1 cellular context compared by ENCODE assay signal in genomic region chr16:50273382-50273690, GRCh38.
TF ChIP-seq lines count a peak whose summit lies in the region.

No MANE protein-coding gene starts in this region.

TF ChIP-seq in GM23338, 12 proteins besides CTCF, POLR2A, EP300 and RAD21:
- TF ChIP-seq ZNF462 (CRISPR knock-in tag; IDR thresholded peaks at IDR 0.05) (no peak), ZNF114 (CRISPR knock-in tag; IDR thresholded peaks at IDR 0.05) (no peak), EZH2phosphoT487 (IDR thresholded peaks at IDR 0.05; ENCODE audit: unreplicated experiment) (no peak), POLR2AphosphoS5 (IDR thresholded peaks at IDR 0.05; ENCODE audit: low read depth) (no peak), REST (IDR thresholded peaks at IDR 0.05; ENCODE audit: unreplicated experiment) (no peak), ZNF331 (CRISPR knock-in tag; IDR thresholded peaks at IDR 0.05; ENCODE audit: low read depth) (no peak), JUNB (IDR thresholded peaks at IDR 0.05; ENCODE audit: unreplicated experiment) (no peak), EZH2 (IDR thresholded peaks at IDR 0.05; ENCODE audit: low read depth, unreplicated experiment) (no peak), NANOG (IDR thresholded peaks at IDR 0.05; ENCODE audit: borderline replicate concordance) (no peak), CREB1 (CRISPR knock-in tag; IDR thresholded peaks at IDR 0.05; ENCODE audit: low read depth) (no peak), STAT1 (IDR thresholded peaks at IDR 0.05; ENCODE audit: unreplicated experiment) (no peak)
- TF ChIP-seq, protein P1, sequence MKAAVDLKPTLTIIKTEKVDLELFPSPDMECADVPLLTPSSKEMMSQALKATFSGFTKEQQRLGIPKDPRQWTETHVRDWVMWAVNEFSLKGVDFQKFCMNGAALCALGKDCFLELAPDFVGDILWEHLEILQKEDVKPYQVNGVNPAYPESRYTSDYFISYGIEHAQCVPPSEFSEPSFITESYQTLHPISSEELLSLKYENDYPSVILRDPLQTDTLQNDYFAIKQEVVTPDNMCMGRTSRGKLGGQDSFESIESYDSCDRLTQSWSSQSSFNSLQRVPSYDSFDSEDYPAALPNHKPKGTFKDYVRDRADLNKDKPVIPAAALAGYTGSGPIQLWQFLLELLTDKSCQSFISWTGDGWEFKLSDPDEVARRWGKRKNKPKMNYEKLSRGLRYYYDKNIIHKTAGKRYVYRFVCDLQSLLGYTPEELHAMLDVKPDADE (IDR thresholded peaks at IDR 0.05) = no peak
